ENCODE assay signal across 13 cellular contexts in genomic region chr3:186414735-186415419, GRCh38. TPM values are rescaled to one million over a fixed set of nuclear protein-coding genes. Genes with fewer than 3 reads are reported as not detected.
DNase-seq lines count a peak whose midpoint lies in the region; ATAC-seq, FAIRE-seq and TF ChIP-seq lines count a peak whose summit lies in the region.
"Had no signal": no experiment of that assay in that cellular context is flagged by ENCODE, and none has a peak within 500 bp of the region (broad histone marks: within the 10 kb centered on the region; RNA-seq: fewer than 3 reads in every experiment).

No MANE protein-coding gene starts in this region.

- intact Hi-C loops in kidney (cut with DNase I): no loop called here

- 14% methylated on average over 4 of the region's 4 CpGs for WGBS in A549 (ENCODE audit: missing lambda C conversion rate)

- no peaks in the 10 kb centered on the region for H3K9me3 ChIP-seq in A549
- H3K9me3 ChIP-seq in adipocyte (ENCODE audit: control insufficient read depth, low read length): peaks cover 2% of the 10 kb centered on the region
- no peaks in the 10 kb centered on the region for H3K9me3 ChIP-seq in kidney (ENCODE audit: control insufficient read depth in 1 of 2, low read length in 2 of 2)
- H3K9me3 ChIP-seq: gastrocnemius medialis had no signal

- no peak overlapping the region for H3K4me3 ChIP-seq in A549
- H3K4me3 ChIP-seq in GM23338: peak overlapping the region; percentile 51; the same call in 1 of the 2 replicates
- H3K4me3 ChIP-seq in adipocyte (ENCODE audit: low read length): peak overlapping the region; percentile 28
- H3K4me3 ChIP-seq in kidney (ENCODE audit: low read length in 2 of 2): no peak overlapping the region

- H3K9ac ChIP-seq in adipocyte (ENCODE audit: low read length): peak overlapping the region; percentile 61
- no peak overlapping the region for H3K9ac ChIP-seq in kidney (ENCODE audit: low read length in 2 of 2)

- peaks cover 41% of the 10 kb centered on the region for H3K4me1 ChIP-seq in A549
- H3K4me1 ChIP-seq in GM23338 (ENCODE audit: insufficient read depth): peaks cover 17% of the 10 kb centered on the region
- H3K4me1 ChIP-seq in adipocyte (ENCODE audit: control insufficient read depth, insufficient read depth, low read length): peaks cover 46% of the 10 kb centered on the region
- peaks cover 12 to 14% of the 10 kb centered on the region in 2 donors for H3K4me1 ChIP-seq in kidney (ENCODE audit: control insufficient read depth in 1 of 2, insufficient read depth in 1 of 2, low read depth in 1 of 2, low read length in 2 of 2)

- TF ChIP-seq POLR2A in A549 (IDR thresholded peaks at IDR 0.05; ENCODE audit: low read length): no peak

- no peaks in the 10 kb centered on the region for H3K79me2 ChIP-seq in GM23338 (replicated peaks; ENCODE audit: insufficient read depth)

- peak overlapping the region; percentile 23; the same call in 1 of the 2 replicates for H3K27ac Mint-ChIP-seq in GM23338
- H3K27ac Mint-ChIP-seq in stimulated activated naive CD8-positive, alpha-beta T cell treated with anti-CD3 and anti-CD28 coated beads, Interleukin-15, amount 100 ng/mL, for 72 hours: no peak overlapping the region

- ATAC-seq in A549: peak; percentile 37 to 56; a peak in 4 of 6 replicates
- no peak for ATAC-seq in GM23338
- ATAC-seq in stimulated activated naive CD8-positive, alpha-beta T cell treated with anti-CD3 and anti-CD28 coated beads, Interleukin-15, amount 100 ng/mL, for 72 hours: no peak

- no peaks in the 10 kb centered on the region for H3K9me3 Mint-ChIP-seq in GM23338
- no peaks in the 10 kb centered on the region for H3K9me3 Mint-ChIP-seq in stimulated activated naive CD8-positive, alpha-beta T cell treated with anti-CD3 and anti-CD28 coated beads, Interleukin-15, amount 100 ng/mL, for 72 hours

- no peaks in the 10 kb centered on the region for H3K36me3 Mint-ChIP-seq in GM23338 (ENCODE audit: low read depth)

- H3K4me3 Mint-ChIP-seq in GM23338: peak overlapping the region; percentile 73; the same call in 2 of the 3 replicates
- peak overlapping the region in 1 of 2 donors; percentile 68 for H3K4me3 Mint-ChIP-seq in stimulated activated naive CD8-positive, alpha-beta T cell treated with anti-CD3 and anti-CD28 coated beads, Interleukin-15, amount 100 ng/mL, for 72 hours

- H3F3A ChIP-seq in GM23338 (replicated peaks; ENCODE audit: low read depth): no peaks in the 10 kb centered on the region

- peak in 1 of 2 experiments; percentile 25 for DNase-seq in A549 (ENCODE audit: low read depth in 1 of 2, low spot score in 1 of 2)
- DNase-seq in GM23338 (ENCODE audit: low spot score): no peak
- peak; percentile 65 for DNase-seq in adipocyte (ENCODE audit: low read depth)
- no peak for DNase-seq in kidney
- DNase-seq in SW480 (ENCODE audit: low spot score): no peak
- DNase-seq in DMS114 treated with DMSO at 0.1 percent for 48 hours (lab: John Stamatoyannopoulos, UW; ENCODE audit: unreplicated experiment): no peak
- no peak for DNase-seq in NCI-H1092 treated with DMSO at 0.1 percent for 48 hours (lab: John Stamatoyannopoulos, UW)
- no peak for DNase-seq in stimulated activated naive CD8-positive, alpha-beta T cell treated with anti-CD3 and anti-CD28 coated beads, Interleukin-15, amount 100 ng/mL, for 72 hours
- DNase-seq: activated CD4-positive, alpha-beta T cell treated with anti-CD3 and anti-CD28 coated beads, Interleukin-2, amount 50 U/mL, for 4 hours; NCI-H2171 had no signal

- H3K36me3 ChIP-seq in GM23338 (ENCODE audit: insufficient read depth) (no peaks in the 10 kb centered on the region), adipocyte (ENCODE audit: control insufficient read depth, insufficient read depth, low read length, severe bottlenecking) (no peaks in the 10 kb centered on the region), kidney (ENCODE audit: control insufficient read depth in 1 of 2, insufficient read depth in 2 of 2, low read length in 2 of 2) (no peaks in the 10 kb centered on the region)
- H3K36me3 ChIP-seq: gastrocnemius medialis had no signal

- H3K4me2 ChIP-seq in A549 (peak overlapping the region; percentile 78), GM23338 (peak overlapping the region; percentile 86)

- POLR2A ChIA-PET in A549 (lab: Yijun Ruan, JAX): no interaction called here

- H3K4me1 Mint-ChIP-seq in GM23338: peaks cover 23% of the 10 kb centered on the region
- peaks cover 40% of the 10 kb centered on the region for H3K4me1 Mint-ChIP-seq in stimulated activated naive CD8-positive, alpha-beta T cell treated with anti-CD3 and anti-CD28 coated beads, Interleukin-15, amount 100 ng/mL, for 72 hours

- TF ChIP-seq CTCF in A549 (IDR thresholded peaks at IDR 0.05): no peak
- TF ChIP-seq CTCF in GM23338 (conservative IDR thresholded peaks at IDR 0.05; ENCODE audit: low read depth in 2 of 2): no peak
- TF ChIP-seq CTCF in kidney (IDR thresholded peaks at IDR 0.05; ENCODE audit: borderline replicate concordance, extremely low read depth, insufficient read depth): no peak

- no peak for TF ChIP-seq EP300 in A549 (IDR thresholded peaks at IDR 0.05)

- H3K27me3 ChIP-seq in GM23338 (ENCODE audit: insufficient read depth) (no peaks in the 10 kb centered on the region), adipocyte (replicated peaks; ENCODE audit: control insufficient read depth, insufficient read depth, low read length) (no peaks in the 10 kb centered on the region)
- H3K27me3 ChIP-seq: gastrocnemius medialis had no signal

- no peak for TF ChIP-seq RAD21 in A549 (conservative IDR thresholded peaks at IDR 0.05 in 1 of 2, IDR thresholded peaks at IDR 0.05 in 1 of 2)

- no peaks in the 10 kb centered on the region for H3K9me2 ChIP-seq in GM23338 (ENCODE audit: insufficient read depth)

- peak overlapping the region; percentile 67; the same call in 1 of the 2 replicates for H2AFZ ChIP-seq in GM23338

- CTCF ChIA-PET in A549 (lab: Yijun Ruan, JAX): no interaction called here

- FAIRE-seq in A549 (lab: Jason Lieb, UNC) (peak; percentile 18), kidney (lab: Jason Lieb, UNC) (no peak)
- FAIRE-seq: G401.6 had no signal

- H3K27ac ChIP-seq in A549 (peak overlapping the region; percentile 27 to 30; a peak in 3 of 6 replicates), GM23338 (ENCODE audit: low read depth) (no peak overlapping the region), kidney (ENCODE audit: low read depth in 2 of 2, low read length in 2 of 2) (peak overlapping the region; percentile 78 to 81)

- peaks cover 20% of the 10 kb centered on the region for H3K27me3 Mint-ChIP-seq in GM23338 (ENCODE audit: insufficient read depth, low read depth, poor library complexity)
- H3K27me3 Mint-ChIP-seq in stimulated activated naive CD8-positive, alpha-beta T cell treated with anti-CD3 and anti-CD28 coated beads, Interleukin-15, amount 100 ng/mL, for 72 hours: peaks cover 27% of the 10 kb centered on the region

- H4K20me1 ChIP-seq in GM23338 (replicated peaks; ENCODE audit: insufficient read depth): no peaks in the 10 kb centered on the region

TF ChIP-seq in A549, 52 proteins besides CTCF, POLR2A, EP300 and RAD21:
- TF ChIP-seq FOSL2 (IDR thresholded peaks at IDR 0.05) (no peak), FOSL2 (CRISPR knock-in tag; IDR thresholded peaks at IDR 0.05) (peak; percentile 48; the same call in 1 of the 2 replicates), ESRRA (IDR thresholded peaks at IDR 0.05; ENCODE audit: borderline replicate concordance, low read length) (no peak)

RNA-seq across cellular contexts. Expression of gene DGKG, which starts 52.8 kb away (rescaled TPM):
- polyA plus RNA-seq in A549 (2011; rRNA removed) (11.5 and 13.2 TPM in 2 replicates), A549 (2017; fragmentation: RNase III; extraction: RNeasy Plus Mini Kit Qiagen cat#74134 plus additional on column Dnase treatment) (13.3 to 17.1 TPM (median 15.3 TPM) in 3 replicates), GM23338 (2016; fragmentation: Nextera tagmentation; extraction: Ambion mirVana) (0.17 and 0.31 TPM in 2 replicates), kidney (ENCODE audit: insufficient read depth, low read depth, low replicate concordance) (0.95 TPM)
- polyA plus RNA-seq in A549 (2012; cell fraction: cytosol; rRNA removed): 9.8 and 10.0 TPM in 2 replicates
- polyA plus RNA-seq in A549 (2012; cell fraction: nucleus; rRNA removed): 3.0 and 3.7 TPM in 2 replicates
- polyA minus RNA-seq in A549 (2011; rRNA and poly(A)+ RNA removed): 15.7 and 17.0 TPM in 2 replicates
- 0.14 TPM in 1 of 2 replicates, not detected in the other for total RNA-seq in GM23338 (2014; rRNA removed; shearing (Covaris generic))
- 11.4 TPM for total RNA-seq in kidney
- total RNA-seq: osteocyte had no signal

Comparison
In these comparisons a context has a peak if more than half of its experiments do, and no peak if none do; other contexts are left out.
1. ATAC-seq: peak in A549 (2 of 2); none in GM23338 (single experiment) and stimulated activated naive CD8-positive, alpha-beta T cell treated with anti-CD3 and anti-CD28 coated beads, Interleukin-15, amount 100 ng/mL, for 72 hours (single experiment).
2. H3K4me3 ChIP-seq: peak in GM23338 (single experiment) and adipocyte (single experiment); none in A549 (single experiment) and kidney (0 of 2).